In the genomic region with DNA sequence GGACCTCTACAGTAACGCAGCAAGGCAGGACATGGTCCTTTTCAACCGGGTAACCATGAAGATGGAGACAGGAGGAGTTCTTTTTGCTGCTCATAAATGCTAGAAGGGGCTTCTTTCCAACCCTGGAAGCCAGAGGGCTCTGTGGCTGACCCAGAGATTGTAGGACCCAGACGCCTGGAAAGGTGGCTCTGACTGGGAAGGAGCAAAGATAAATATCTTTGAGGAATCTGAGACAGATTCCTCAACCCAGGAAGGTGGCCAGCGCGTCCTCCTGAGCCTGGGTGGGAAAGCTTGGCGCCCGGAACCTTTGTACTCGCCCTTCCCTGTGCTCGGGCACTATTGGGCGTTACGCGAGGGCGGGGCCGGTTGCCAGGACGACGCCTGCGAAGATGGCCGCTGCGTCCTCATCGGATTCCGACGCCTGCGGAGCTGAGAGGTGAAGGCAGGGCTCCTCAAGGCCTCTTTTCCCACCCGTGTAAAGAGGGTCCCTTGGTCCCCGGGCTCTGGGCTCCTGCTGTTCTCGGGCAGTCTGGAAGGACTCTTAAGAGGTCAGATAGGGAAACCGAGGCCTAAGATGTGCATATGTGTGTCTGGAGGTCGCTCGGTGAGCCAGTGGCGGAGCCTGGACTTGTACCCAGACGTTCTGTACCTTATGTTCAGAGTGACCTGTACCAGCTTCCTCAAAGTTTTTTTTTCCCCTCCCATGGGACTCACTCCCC, we compare ENCODE assay signal across 1 cellular context.
TF ChIP-seq lines count a peak whose summit lies in the region.

A gene (plus strand): TSS at position 365 of the 719 bp plus-strand sequence. CDS start 25 bp downstream, at position 390.

TF ChIP-seq in K562, 482 proteins besides CTCF, POLR2A, EP300 and RAD21 (continued from another document and continues in another):
- TF ChIP-seq TRIM28 (IDR thresholded peaks at IDR 0.05), result peak; percentile 57; the same call in 1 of the 2 replicates
- TF ChIP-seq ZBTB7A (IDR thresholded peaks at IDR 0.05; ENCODE audit: borderline replicate concordance, control insufficient read depth, low read depth, low read length), result no peak; the same call in 1 of the 2 replicates
- no peak for TF ChIP-seq ZNF140 (CRISPR knock-in tag; IDR thresholded peaks at IDR 0.05)
- no peak for TF ChIP-seq ZNF217 (CRISPR knock-in tag; IDR thresholded peaks at IDR 0.05)
- TF ChIP-seq ZNF707 (CRISPR knock-in tag; conservative IDR thresholded peaks at IDR 0.05), result no peak
- no peak for TF ChIP-seq NFE2 (IDR thresholded peaks at IDR 0.05; ENCODE audit: low read depth)
- TF ChIP-seq ZNF253 (CRISPR knock-in tag; conservative IDR thresholded peaks at IDR 0.05), result no peak
- no peak for TF ChIP-seq ZNF134 (CRISPR knock-in tag; conservative IDR thresholded peaks at IDR 0.05)
- peak; percentile 97 for TF ChIP-seq C11orf30 (IDR thresholded peaks at IDR 0.05; ENCODE audit: low read depth)
- no peak for TF ChIP-seq ADNP (tag; IDR thresholded peaks at IDR 0.05)
- peak; percentile 8; the same call in 1 of the 2 replicates for TF ChIP-seq TAL1 (IDR thresholded peaks at IDR 0.05)
- TF ChIP-seq, protein P1, sequence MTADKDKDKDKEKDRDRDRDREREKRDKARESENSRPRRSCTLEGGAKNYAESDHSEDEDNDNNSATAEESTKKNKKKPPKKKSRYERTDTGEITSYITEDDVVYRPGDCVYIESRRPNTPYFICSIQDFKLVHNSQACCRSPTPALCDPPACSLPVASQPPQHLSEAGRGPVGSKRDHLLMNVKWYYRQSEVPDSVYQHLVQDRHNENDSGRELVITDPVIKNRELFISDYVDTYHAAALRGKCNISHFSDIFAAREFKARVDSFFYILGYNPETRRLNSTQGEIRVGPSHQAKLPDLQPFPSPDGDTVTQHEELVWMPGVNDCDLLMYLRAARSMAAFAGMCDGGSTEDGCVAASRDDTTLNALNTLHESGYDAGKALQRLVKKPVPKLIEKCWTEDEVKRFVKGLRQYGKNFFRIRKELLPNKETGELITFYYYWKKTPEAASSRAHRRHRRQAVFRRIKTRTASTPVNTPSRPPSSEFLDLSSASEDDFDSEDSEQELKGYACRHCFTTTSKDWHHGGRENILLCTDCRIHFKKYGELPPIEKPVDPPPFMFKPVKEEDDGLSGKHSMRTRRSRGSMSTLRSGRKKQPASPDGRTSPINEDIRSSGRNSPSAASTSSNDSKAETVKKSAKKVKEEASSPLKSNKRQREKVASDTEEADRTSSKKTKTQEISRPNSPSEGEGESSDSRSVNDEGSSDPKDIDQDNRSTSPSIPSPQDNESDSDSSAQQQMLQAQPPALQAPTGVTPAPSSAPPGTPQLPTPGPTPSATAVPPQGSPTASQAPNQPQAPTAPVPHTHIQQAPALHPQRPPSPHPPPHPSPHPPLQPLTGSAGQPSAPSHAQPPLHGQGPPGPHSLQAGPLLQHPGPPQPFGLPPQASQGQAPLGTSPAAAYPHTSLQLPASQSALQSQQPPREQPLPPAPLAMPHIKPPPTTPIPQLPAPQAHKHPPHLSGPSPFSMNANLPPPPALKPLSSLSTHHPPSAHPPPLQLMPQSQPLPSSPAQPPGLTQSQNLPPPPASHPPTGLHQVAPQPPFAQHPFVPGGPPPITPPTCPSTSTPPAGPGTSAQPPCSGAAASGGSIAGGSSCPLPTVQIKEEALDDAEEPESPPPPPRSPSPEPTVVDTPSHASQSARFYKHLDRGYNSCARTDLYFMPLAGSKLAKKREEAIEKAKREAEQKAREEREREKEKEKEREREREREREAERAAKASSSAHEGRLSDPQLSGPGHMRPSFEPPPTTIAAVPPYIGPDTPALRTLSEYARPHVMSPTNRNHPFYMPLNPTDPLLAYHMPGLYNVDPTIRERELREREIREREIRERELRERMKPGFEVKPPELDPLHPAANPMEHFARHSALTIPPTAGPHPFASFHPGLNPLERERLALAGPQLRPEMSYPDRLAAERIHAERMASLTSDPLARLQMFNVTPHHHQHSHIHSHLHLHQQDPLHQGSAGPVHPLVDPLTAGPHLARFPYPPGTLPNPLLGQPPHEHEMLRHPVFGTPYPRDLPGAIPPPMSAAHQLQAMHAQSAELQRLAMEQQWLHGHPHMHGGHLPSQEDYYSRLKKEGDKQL (CRISPR knock-in tag; IDR thresholded peaks at IDR 0.05; ENCODE audit: borderline replicate concordance), result no peak
- peak; percentile 24; the same call in 1 of the 2 replicates for TF ChIP-seq JUN (IDR thresholded peaks at IDR 0.05; ENCODE audit: borderline replicate concordance, low read depth, low read length)
- TF ChIP-seq JUN (CRISPR knock-in tag; IDR thresholded peaks at IDR 0.05; ENCODE audit: borderline replicate concordance), result no peak
- TF ChIP-seq SAP30 (IDR thresholded peaks at IDR 0.05; ENCODE audit: borderline replicate concordance, insufficient read depth, low read depth, low read length, poor library complexity, severe bottlenecking), result peak; percentile 91
- no peak for TF ChIP-seq FIP1L1 (IDR thresholded peaks at IDR 0.05; ENCODE audit: low read depth, low read length, poor library complexity, severe bottlenecking)
- TF ChIP-seq COPS2 (conservative IDR thresholded peaks at IDR 0.05), result no peak
- TF ChIP-seq CBFA2T2 (conservative IDR thresholded peaks at IDR 0.05), result no peak
- no peak for TF ChIP-seq THRAP3 (IDR thresholded peaks at IDR 0.05; ENCODE audit: borderline replicate concordance)
- TF ChIP-seq OTX1 (CRISPR knock-in tag; IDR thresholded peaks at IDR 0.05), result no peak
- TF ChIP-seq ZNF133 (CRISPR knock-in tag; IDR thresholded peaks at IDR 0.05), result no peak
- TF ChIP-seq NCOR1 (IDR thresholded peaks at IDR 0.05), result no peak
- TF ChIP-seq FOXP1 (CRISPR knock-in tag; IDR thresholded peaks at IDR 0.05), result 0 out of 2 replicates have a peak, but pooled peaks have one; percentile 55
- no peak for TF ChIP-seq BRCA1 (IDR thresholded peaks at IDR 0.05)
- no peak for TF ChIP-seq BRCA1 (CRISPR knock-in tag; IDR thresholded peaks at IDR 0.05)
- TF ChIP-seq HDAC3 (IDR thresholded peaks at IDR 0.05; ENCODE audit: borderline replicate concordance, partially characterized antibody), result no peak
- TF ChIP-seq POLR3G (IDR thresholded peaks at IDR 0.05; ENCODE audit: extremely low read depth, insufficient read length, insufficient replicate concordance), result no peak
- no peak for TF ChIP-seq ZNF212 (CRISPR knock-in tag; IDR thresholded peaks at IDR 0.05)
- TF ChIP-seq ZNF184 (CRISPR knock-in tag; IDR thresholded peaks at IDR 0.05), result no peak
- peak; percentile 27; the same call in 1 of the 2 replicates for TF ChIP-seq ZNF384 (IDR thresholded peaks at IDR 0.05; ENCODE audit: low read depth, low read length)
- peak in 1 of 2 experiments; percentile 62; a peak in 1 of 4 replicates for TF ChIP-seq TBL1XR1 (IDR thresholded peaks at IDR 0.05; ENCODE audit: low read length in 2 of 2)
- no peak for TF ChIP-seq ZNF75A (CRISPR knock-in tag; IDR thresholded peaks at IDR 0.05)
- TF ChIP-seq GATA2 (CRISPR knock-in tag; IDR thresholded peaks at IDR 0.05), result no peak
- TF ChIP-seq RBM14 (IDR thresholded peaks at IDR 0.05; ENCODE audit: borderline replicate concordance, insufficient read depth, low read depth, low read length), result no peak
- TF ChIP-seq, protein P2, sequence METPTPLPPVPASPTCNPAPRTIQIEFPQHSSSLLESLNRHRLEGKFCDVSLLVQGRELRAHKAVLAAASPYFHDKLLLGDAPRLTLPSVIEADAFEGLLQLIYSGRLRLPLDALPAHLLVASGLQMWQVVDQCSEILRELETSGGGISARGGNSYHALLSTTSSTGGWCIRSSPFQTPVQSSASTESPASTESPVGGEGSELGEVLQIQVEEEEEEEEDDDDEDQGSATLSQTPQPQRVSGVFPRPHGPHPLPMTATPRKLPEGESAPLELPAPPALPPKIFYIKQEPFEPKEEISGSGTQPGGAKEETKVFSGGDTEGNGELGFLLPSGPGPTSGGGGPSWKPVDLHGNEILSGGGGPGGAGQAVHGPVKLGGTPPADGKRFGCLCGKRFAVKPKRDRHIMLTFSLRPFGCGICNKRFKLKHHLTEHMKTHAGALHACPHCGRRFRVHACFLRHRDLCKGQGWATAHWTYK (CRISPR knock-in tag; IDR thresholded peaks at IDR 0.05), result 0 out of 2 replicates have a peak, but pooled peaks have one; percentile 47
- no peak for TF ChIP-seq HMG20B (CRISPR knock-in tag; IDR thresholded peaks at IDR 0.05)
- TF ChIP-seq NONO (IDR thresholded peaks at IDR 0.05; ENCODE audit: low read depth in 2 of 2, low read length in 1 of 2), result 0 out of 4 replicates have a peak, but pooled peaks of 1 of the 2 experiments have one; percentile 55
- TF ChIP-seq ZC3H8 (IDR thresholded peaks at IDR 0.05), result no peak
- TF ChIP-seq, protein P3, sequence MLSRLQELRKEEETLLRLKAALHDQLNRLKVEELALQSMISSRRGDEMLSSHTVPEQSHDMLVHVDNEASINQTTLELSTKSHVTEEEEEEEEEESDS (CRISPR knock-in tag; IDR thresholded peaks at IDR 0.05), result no peak
- TF ChIP-seq CHD4 (IDR thresholded peaks at IDR 0.05; ENCODE audit: insufficient read depth, insufficient replicate concordance, low read depth, low read length, poor library complexity, severe bottlenecking), result no peak
- TF ChIP-seq, protein P4, sequence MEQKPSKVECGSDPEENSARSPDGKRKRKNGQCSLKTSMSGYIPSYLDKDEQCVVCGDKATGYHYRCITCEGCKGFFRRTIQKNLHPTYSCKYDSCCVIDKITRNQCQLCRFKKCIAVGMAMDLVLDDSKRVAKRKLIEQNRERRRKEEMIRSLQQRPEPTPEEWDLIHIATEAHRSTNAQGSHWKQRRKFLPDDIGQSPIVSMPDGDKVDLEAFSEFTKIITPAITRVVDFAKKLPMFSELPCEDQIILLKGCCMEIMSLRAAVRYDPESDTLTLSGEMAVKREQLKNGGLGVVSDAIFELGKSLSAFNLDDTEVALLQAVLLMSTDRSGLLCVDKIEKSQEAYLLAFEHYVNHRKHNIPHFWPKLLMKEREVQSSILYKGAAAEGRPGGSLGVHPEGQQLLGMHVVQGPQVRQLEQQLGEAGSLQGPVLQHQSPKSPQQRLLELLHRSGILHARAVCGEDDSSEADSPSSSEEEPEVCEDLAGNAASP (IDR thresholded peaks at IDR 0.05), result no peak
- TF ChIP-seq, protein P5, sequence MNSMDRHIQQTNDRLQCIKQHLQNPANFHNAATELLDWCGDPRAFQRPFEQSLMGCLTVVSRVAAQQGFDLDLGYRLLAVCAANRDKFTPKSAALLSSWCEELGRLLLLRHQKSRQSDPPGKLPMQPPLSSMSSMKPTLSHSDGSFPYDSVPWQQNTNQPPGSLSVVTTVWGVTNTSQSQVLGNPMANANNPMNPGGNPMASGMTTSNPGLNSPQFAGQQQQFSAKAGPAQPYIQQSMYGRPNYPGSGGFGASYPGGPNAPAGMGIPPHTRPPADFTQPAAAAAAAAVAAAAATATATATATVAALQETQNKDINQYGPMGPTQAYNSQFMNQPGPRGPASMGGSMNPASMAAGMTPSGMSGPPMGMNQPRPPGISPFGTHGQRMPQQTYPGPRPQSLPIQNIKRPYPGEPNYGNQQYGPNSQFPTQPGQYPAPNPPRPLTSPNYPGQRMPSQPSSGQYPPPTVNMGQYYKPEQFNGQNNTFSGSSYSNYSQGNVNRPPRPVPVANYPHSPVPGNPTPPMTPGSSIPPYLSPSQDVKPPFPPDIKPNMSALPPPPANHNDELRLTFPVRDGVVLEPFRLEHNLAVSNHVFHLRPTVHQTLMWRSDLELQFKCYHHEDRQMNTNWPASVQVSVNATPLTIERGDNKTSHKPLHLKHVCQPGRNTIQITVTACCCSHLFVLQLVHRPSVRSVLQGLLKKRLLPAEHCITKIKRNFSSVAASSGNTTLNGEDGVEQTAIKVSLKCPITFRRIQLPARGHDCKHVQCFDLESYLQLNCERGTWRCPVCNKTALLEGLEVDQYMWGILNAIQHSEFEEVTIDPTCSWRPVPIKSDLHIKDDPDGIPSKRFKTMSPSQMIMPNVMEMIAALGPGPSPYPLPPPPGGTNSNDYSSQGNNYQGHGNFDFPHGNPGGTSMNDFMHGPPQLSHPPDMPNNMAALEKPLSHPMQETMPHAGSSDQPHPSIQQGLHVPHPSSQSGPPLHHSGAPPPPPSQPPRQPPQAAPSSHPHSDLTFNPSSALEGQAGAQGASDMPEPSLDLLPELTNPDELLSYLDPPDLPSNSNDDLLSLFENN (IDR thresholded peaks at IDR 0.05; ENCODE audit: low read depth in 2 of 2, low read length in 2 of 2), result 0 out of 4 replicates have a peak, but pooled peaks of 1 of the 2 experiments have one; percentile 64
- TF ChIP-seq DPF2 (IDR thresholded peaks at IDR 0.05), result no peak
- no peak; the same call in 1 of the 2 replicates for TF ChIP-seq TEAD4 (IDR thresholded peaks at IDR 0.05; ENCODE audit: low read length)
- TF ChIP-seq TEAD4 (CRISPR knock-in tag; IDR thresholded peaks at IDR 0.05; ENCODE audit: borderline replicate concordance), result no peak
- TF ChIP-seq EP400 (IDR thresholded peaks at IDR 0.05), result peak; percentile 52
- TF ChIP-seq ZNF764 (CRISPR knock-in tag; IDR thresholded peaks at IDR 0.05; ENCODE audit: low read depth), result no peak
- TF ChIP-seq ZNF695 (CRISPR knock-in tag; IDR thresholded peaks at IDR 0.05), result no peak
- TF ChIP-seq RFX1 (IDR thresholded peaks at IDR 0.05), result peak; percentile 98
- no peak for TF ChIP-seq PCBP2 (IDR thresholded peaks at IDR 0.05; ENCODE audit: low read depth, low read length, poor library complexity, severe bottlenecking)
- TF ChIP-seq ZFPM2 (CRISPR knock-in tag; IDR thresholded peaks at IDR 0.05), result no peak
- TF ChIP-seq, protein P6, sequence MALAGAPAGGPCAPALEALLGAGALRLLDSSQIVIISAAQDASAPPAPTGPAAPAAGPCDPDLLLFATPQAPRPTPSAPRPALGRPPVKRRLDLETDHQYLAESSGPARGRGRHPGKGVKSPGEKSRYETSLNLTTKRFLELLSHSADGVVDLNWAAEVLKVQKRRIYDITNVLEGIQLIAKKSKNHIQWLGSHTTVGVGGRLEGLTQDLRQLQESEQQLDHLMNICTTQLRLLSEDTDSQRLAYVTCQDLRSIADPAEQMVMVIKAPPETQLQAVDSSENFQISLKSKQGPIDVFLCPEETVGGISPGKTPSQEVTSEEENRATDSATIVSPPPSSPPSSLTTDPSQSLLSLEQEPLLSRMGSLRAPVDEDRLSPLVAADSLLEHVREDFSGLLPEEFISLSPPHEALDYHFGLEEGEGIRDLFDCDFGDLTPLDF (CRISPR knock-in tag; IDR thresholded peaks at IDR 0.05), result no peak
- TF ChIP-seq SP2 (IDR thresholded peaks at IDR 0.05; ENCODE audit: extremely low read depth, low read depth, low read length, poor library complexity, severe bottlenecking), result no peak
- TF ChIP-seq, protein P7, sequence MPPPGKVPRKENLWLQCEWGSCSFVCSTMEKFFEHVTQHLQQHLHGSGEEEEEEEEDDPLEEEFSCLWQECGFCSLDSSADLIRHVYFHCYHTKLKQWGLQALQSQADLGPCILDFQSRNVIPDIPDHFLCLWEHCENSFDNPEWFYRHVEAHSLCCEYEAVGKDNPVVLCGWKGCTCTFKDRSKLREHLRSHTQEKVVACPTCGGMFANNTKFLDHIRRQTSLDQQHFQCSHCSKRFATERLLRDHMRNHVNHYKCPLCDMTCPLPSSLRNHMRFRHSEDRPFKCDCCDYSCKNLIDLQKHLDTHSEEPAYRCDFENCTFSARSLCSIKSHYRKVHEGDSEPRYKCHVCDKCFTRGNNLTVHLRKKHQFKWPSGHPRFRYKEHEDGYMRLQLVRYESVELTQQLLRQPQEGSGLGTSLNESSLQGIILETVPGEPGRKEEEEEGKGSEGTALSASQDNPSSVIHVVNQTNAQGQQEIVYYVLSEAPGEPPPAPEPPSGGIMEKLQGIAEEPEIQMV (tag; conservative IDR thresholded peaks at IDR 0.05; ENCODE audit: low read depth), result no peak
- no peak for TF ChIP-seq MCM2 (IDR thresholded peaks at IDR 0.05; ENCODE audit: low read depth)
- TF ChIP-seq NELFE (IDR thresholded peaks at IDR 0.05; ENCODE audit: insufficient read depth, insufficient read length), result no peak
- peak; percentile 83; the same call in 1 of the 2 replicates for TF ChIP-seq FOXJ2 (tag; IDR thresholded peaks at IDR 0.05)
- no peak for TF ChIP-seq KAT8 (IDR thresholded peaks at IDR 0.05; ENCODE audit: low read depth)
